35 cellular contexts compared by ENCODE assay signal in the genomic region with DNA sequence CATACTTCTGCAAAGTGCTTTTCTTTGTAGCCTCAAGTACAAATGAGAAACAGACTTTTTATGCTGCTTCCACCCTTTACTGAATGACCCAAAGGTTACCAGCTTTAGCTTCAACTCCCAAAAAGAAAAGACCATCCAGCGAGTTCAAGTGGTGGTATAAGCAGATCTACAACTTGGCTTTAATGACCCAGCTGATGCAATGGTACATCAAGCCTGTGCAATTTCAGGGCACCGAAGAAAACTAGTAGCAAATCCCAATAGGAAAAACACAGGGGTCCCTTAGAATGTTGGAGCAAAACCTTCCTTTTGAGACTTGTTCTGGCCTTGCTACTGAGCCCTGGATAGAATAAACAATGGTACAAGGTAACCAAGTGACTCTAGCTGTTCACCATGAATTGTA. TPM values are rescaled to one million over a fixed set of nuclear protein-coding genes. Genes with fewer than 3 reads are reported as not detected.
"Had no signal": no experiment of that assay in that cellular context is flagged by ENCODE, and none has a peak within 500 bp of the region (broad histone marks: within the 10 kb centered on the region; RNA-seq: fewer than 3 reads in every experiment).

No MANE protein-coding gene starts in this region.

- DNase-seq: activated CD4-positive, alpha-beta memory T cell treated with anti-CD3 and anti-CD28 coated beads for 36 hours; activated CD4-positive, alpha-beta T cell treated with anti-CD3 and anti-CD28 coated beads, Interleukin-2, amount 10 ng/mL, durations not matched to agents 24 days and 14 days; activated CD4-positive, CD25-positive, alpha-beta regulatory T cell treated with anti-CD3 and anti-CD28 coated beads, Interleukin-2, amount 50 U/mL, for 72 hours; activated CD8-positive, alpha-beta memory T cell treated with anti-CD3 and anti-CD28 coated beads, Interleukin-2, amount 50 U/mL, for 48 hours; activated T-cell treated with anti-CD3 and anti-CD28 coated beads, Interleukin-2, amount 50 U/mL, for 4 hours; anterior cingulate cortex; effector CD8-positive, alpha-beta T cell; esophagus squamous epithelium; head of caudate nucleus; hippocampal formation; immature natural killer cell; kidney; left colon; mammary epithelial cell; midbrain; naive thymus-derived CD4-positive, alpha-beta T cell; occipital lobe; psoas muscle; sigmoid colon; small intestine; stimulated activated CD4-positive, alpha-beta T cell treated with anti-CD3 and anti-CD28 coated beads, Interleukin-4, amount 100 ng/mL, for 4 hours; stimulated activated CD8-positive, alpha-beta memory T cell treated with anti-CD3 and anti-CD28 coated beads, Interleukin-4, amount 100 ng/mL, for 48 hours; stimulated activated naive CD8-positive, alpha-beta T cell treated with anti-CD3 and anti-CD28 coated beads, Interleukin-15, amount 100 ng/mL, for 72 hours; substantia nigra; upper lobe of left lung had no signal

- ATAC-seq: activated T-cell treated with anti-CD3 and anti-CD28 coated beads, Interleukin-2, amount 50 U/mL, for 4 hours; activated T-helper 17 cell treated with anti-CD3 and anti-CD28 coated beads, Interleukin-2, amount 50 U/mL, for 72 hours; left colon; naive thymus-derived CD4-positive, alpha-beta T cell; psoas muscle; stimulated activated memory B cell treated with anti-CD40 and anti-IgM and Interleukin-4, amounts not matched to agents 10 μg/mL and 1 μg/mL and 100 μg/mL, for 72 hours; stimulated activated naive CD8-positive, alpha-beta T cell treated with anti-CD3 and anti-CD28 coated beads, Interleukin-15, amount 100 ng/mL, for 72 hours had no signal

- H3K4me3 Mint-ChIP-seq: activated CD4-positive, alpha-beta memory T cell treated with anti-CD3 and anti-CD28 coated beads for 36 hours; activated CD4-positive, alpha-beta T cell treated with anti-CD3 and anti-CD28 coated beads, Interleukin-2, amount 10 ng/mL, durations not matched to agents 24 days and 14 days; activated naive CD4-positive, alpha-beta T cell treated with anti-CD3 and anti-CD28 coated beads, Interleukin-2, amount 50 U/mL, for 24 hours; activated T-cell treated with anti-CD3 and anti-CD28 coated beads, Interleukin-2, amount 50 U/mL, for 4 hours; activated T-helper 17 cell treated with anti-CD3 and anti-CD28 coated beads, Interleukin-2, amount 50 U/mL, for 72 hours; central memory CD8-positive, alpha-beta T cell; immature natural killer cell; naive thymus-derived CD4-positive, alpha-beta T cell; neural progenitor cell; stimulated activated memory B cell treated with anti-CD40 and anti-IgM and Interleukin-4, amounts not matched to agents 10 μg/mL and 1 μg/mL and 100 μg/mL, for 72 hours; stimulated activated naive CD8-positive, alpha-beta T cell treated with anti-CD3 and anti-CD28 coated beads, Interleukin-15, amount 100 ng/mL, for 72 hours had no signal

- H3K4me1 Mint-ChIP-seq: neural progenitor cell had no signal

- H3K36me3 Mint-ChIP-seq: activated CD4-positive, alpha-beta memory T cell treated with anti-CD3 and anti-CD28 coated beads for 36 hours; immature natural killer cell; neural progenitor cell had no signal

- H3K27ac Mint-ChIP-seq: activated CD4-positive, alpha-beta memory T cell treated with anti-CD3 and anti-CD28 coated beads for 36 hours; activated CD4-positive, alpha-beta T cell treated with anti-CD3 and anti-CD28 coated beads, Interleukin-2, amount 10 ng/mL, durations not matched to agents 24 days and 14 days; activated naive CD4-positive, alpha-beta T cell treated with anti-CD3 and anti-CD28 coated beads, Interleukin-2, amount 50 U/mL, for 24 hours; activated T-helper 17 cell treated with anti-CD3 and anti-CD28 coated beads, Interleukin-2, amount 50 U/mL, for 72 hours; immature natural killer cell; naive thymus-derived CD4-positive, alpha-beta T cell; neural progenitor cell; stimulated activated memory B cell treated with anti-CD40 and anti-IgM and Interleukin-4, amounts not matched to agents 10 μg/mL and 1 μg/mL and 100 μg/mL, for 72 hours; stimulated activated naive CD8-positive, alpha-beta T cell treated with anti-CD3 and anti-CD28 coated beads, Interleukin-15, amount 100 ng/mL, for 72 hours had no signal

- H3K9me3 Mint-ChIP-seq: activated CD4-positive, alpha-beta memory T cell treated with anti-CD3 and anti-CD28 coated beads for 36 hours; activated CD4-positive, alpha-beta T cell treated with anti-CD3 and anti-CD28 coated beads, Interleukin-2, amount 10 ng/mL, durations not matched to agents 24 days and 14 days; activated naive CD4-positive, alpha-beta T cell treated with anti-CD3 and anti-CD28 coated beads, Interleukin-2, amount 50 U/mL, for 24 hours; activated T-cell treated with anti-CD3 and anti-CD28 coated beads, Interleukin-2, amount 50 U/mL, for 4 hours; activated T-helper 17 cell treated with anti-CD3 and anti-CD28 coated beads, Interleukin-2, amount 50 U/mL, for 72 hours; central memory CD8-positive, alpha-beta T cell; immature natural killer cell; naive thymus-derived CD4-positive, alpha-beta T cell; neural progenitor cell; stimulated activated memory B cell treated with anti-CD40 and anti-IgM and Interleukin-4, amounts not matched to agents 10 μg/mL and 1 μg/mL and 100 μg/mL, for 72 hours; stimulated activated naive CD8-positive, alpha-beta T cell treated with anti-CD3 and anti-CD28 coated beads, Interleukin-15, amount 100 ng/mL, for 72 hours had no signal

- H3K27me3 Mint-ChIP-seq: activated CD4-positive, alpha-beta memory T cell treated with anti-CD3 and anti-CD28 coated beads for 36 hours; activated CD4-positive, alpha-beta T cell treated with anti-CD3 and anti-CD28 coated beads, Interleukin-2, amount 10 ng/mL, durations not matched to agents 24 days and 14 days; activated naive CD4-positive, alpha-beta T cell treated with anti-CD3 and anti-CD28 coated beads, Interleukin-2, amount 50 U/mL, for 24 hours; activated T-helper 17 cell treated with anti-CD3 and anti-CD28 coated beads, Interleukin-2, amount 50 U/mL, for 72 hours; central memory CD8-positive, alpha-beta T cell; naive thymus-derived CD4-positive, alpha-beta T cell; stimulated activated memory B cell treated with anti-CD40 and anti-IgM and Interleukin-4, amounts not matched to agents 10 μg/mL and 1 μg/mL and 100 μg/mL, for 72 hours; stimulated activated naive CD8-positive, alpha-beta T cell treated with anti-CD3 and anti-CD28 coated beads, Interleukin-15, amount 100 ng/mL, for 72 hours had no signal

RNA-seq across cellular contexts. Expression of gene TAAR9, which starts 58.9 kb away (rescaled TPM):
- total RNA-seq: activated CD4-positive, alpha-beta memory T cell treated with anti-CD3 and anti-CD28 coated beads for 36 hours; activated CD4-positive, alpha-beta T cell treated with anti-CD3 and anti-CD28 coated beads, Interleukin-2, amount 10 ng/mL, durations not matched to agents 24 days and 14 days; activated T-cell treated with anti-CD3 and anti-CD28 coated beads, Interleukin-2, amount 50 U/mL, for 4 hours; activated T-helper 17 cell treated with anti-CD3 and anti-CD28 coated beads, Interleukin-2, amount 50 U/mL, for 72 hours; bronchial epithelial cell; dermis microvascular lymphatic vessel endothelial cell; esophagus squamous epithelium; kidney; left colon; liver; mammary epithelial cell; naive thymus-derived CD4-positive, alpha-beta T cell; psoas muscle; sigmoid colon; T-helper 1 cell treated with Interleukin-12 subunit alpha and Interleukin-12 subunit beta and Interleukin-4 antibody, amounts not matched to agents 30 ng/mL and 1 ng/mL, for 36 hours; upper lobe of left lung; vagina had no signal
